ENCODE assay signal across 12 cellular contexts in the genomic region with DNA sequence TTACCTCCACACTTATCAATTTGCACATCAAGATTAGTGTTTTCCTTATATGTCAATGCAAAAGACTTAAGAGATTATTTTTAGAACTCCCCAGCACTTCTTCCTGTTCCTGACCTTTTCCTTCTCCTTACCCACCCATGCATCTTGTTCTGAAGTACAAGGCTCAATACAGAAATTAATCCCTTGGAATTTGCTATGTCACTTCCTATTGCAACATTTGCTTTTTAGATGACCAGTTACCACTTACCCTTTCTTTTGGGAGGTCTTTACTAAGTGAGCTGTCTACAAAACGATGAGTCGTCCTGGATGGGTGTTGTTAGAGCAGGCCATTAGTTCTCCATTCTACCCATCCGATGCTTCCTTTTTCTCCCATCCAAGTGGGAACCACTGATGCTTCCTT.
DNase-seq lines count a peak whose midpoint lies in the region; ATAC-seq, FAIRE-seq and TF ChIP-seq lines count a peak whose summit lies in the region.
"Had no signal": no experiment of that assay in that cellular context is flagged by ENCODE, and none has a peak within 500 bp of the region (broad histone marks: within the 10 kb centered on the region; RNA-seq: fewer than 3 reads in every experiment).

No MANE protein-coding gene starts in this region.

- H2AFZ ChIP-seq in astrocyte (ENCODE audit: low read depth, low read length), result no peak overlapping the region

- no peaks in the 10 kb centered on the region for H3K79me2 ChIP-seq in astrocyte (ENCODE audit: insufficient read depth, low read length)

- H3K4me1 ChIP-seq in astrocyte (ENCODE audit: insufficient read depth, low read length) (peaks cover 8% of the 10 kb centered on the region), lung (ENCODE audit: control insufficient read depth in 2 of 2, insufficient read depth in 2 of 2, low read length in 2 of 2) (no peaks in the 10 kb centered on the region)

- H3K4me3 ChIP-seq in BJ (ENCODE audit: low read depth, low read length), result no peak overlapping the region
- H3K4me3 ChIP-seq in astrocyte (ENCODE audit: insufficient read depth, low read depth, low read length), result no peak overlapping the region
- no peak overlapping the region for H3K4me3 ChIP-seq in lung

- H3K27ac ChIP-seq in astrocyte (ENCODE audit: low read depth, low read length) (no peak overlapping the region), lung (ENCODE audit: low read depth in 1 of 2, low read length in 1 of 2) (no peak overlapping the region)

- H3K27me3 Mint-ChIP-seq in astrocyte (ENCODE audit: low read depth, unreplicated experiment), result no peaks in the 10 kb centered on the region

- peak overlapping the region; percentile 36 for H3K4me2 ChIP-seq in astrocyte (ENCODE audit: low read length)

- DNase-seq in BJ (ENCODE audit: low read depth) (peak; percentile 74), LHCN-M2 (ENCODE audit: low read depth) (peak; percentile 93), astrocyte (ENCODE audit: low read depth) (peak; percentile 90), lung (ENCODE audit: low spot score) (no peak), NCI-H82 treated with DMSO at 0.1 percent for 48 hours (lab: John Stamatoyannopoulos, UW; ENCODE audit: unreplicated experiment) (no peak), activated gamma-delta T cell (lab: John Stamatoyannopoulos, UW) (no peak), NCI-H2227 (lab: John Stamatoyannopoulos, UW; ENCODE audit: unreplicated experiment) (no peak)
- DNase-seq: activated naive CD8-positive, alpha-beta T cell treated with anti-CD3 and anti-CD28 coated beads for 36 hours; Calu3; immature natural killer cell; stimulated activated naive CD4-positive, alpha-beta T cell had no signal

- H3K27me3 ChIP-seq in BJ (ENCODE audit: control insufficient read depth, insufficient read depth, low read length) (no peaks in the 10 kb centered on the region), astrocyte (ENCODE audit: insufficient read depth, low read length) (no peaks in the 10 kb centered on the region), lung (ENCODE audit: control insufficient read depth, insufficient read depth) (no peaks in the 10 kb centered on the region)

- peaks cover 26% of the 10 kb centered on the region for H3K4me1 Mint-ChIP-seq in astrocyte (ENCODE audit: low read depth, unreplicated experiment)
- H3K4me1 Mint-ChIP-seq: activated naive CD8-positive, alpha-beta T cell treated with anti-CD3 and anti-CD28 coated beads for 36 hours; immature natural killer cell had no signal

- H3K36me3 ChIP-seq in BJ (ENCODE audit: control insufficient read depth, insufficient read depth, low read length), result 0 out of 2 replicates have a peak, but pooled peaks cover 2% of the 10 kb centered on the region
- no peaks in the 10 kb centered on the region for H3K36me3 ChIP-seq in astrocyte (ENCODE audit: insufficient read depth, low read length)
- H3K36me3 ChIP-seq in lung (ENCODE audit: control insufficient read depth in 2 of 2, insufficient read depth in 2 of 2, low read length in 2 of 2), result no peaks in the 10 kb centered on the region

- FAIRE-seq in astrocyte (lab: Jason Lieb, UNC), result peak; percentile 86

- H3K36me3 Mint-ChIP-seq in astrocyte (ENCODE audit: low read depth, unreplicated experiment), result no peaks in the 10 kb centered on the region
- H3K36me3 Mint-ChIP-seq: activated naive CD8-positive, alpha-beta T cell treated with anti-CD3 and anti-CD28 coated beads for 36 hours; immature natural killer cell had no signal

- POLR2A ChIA-PET in BJ (lab: Charles Lee), result no interaction called here

- 37 to 46% methylated on average over 3 of the region's 3 CpGs for WGBS in lung, 2 donors

- H3K27ac Mint-ChIP-seq in astrocyte (ENCODE audit: unreplicated experiment), result peak overlapping the region; percentile 85
- H3K27ac Mint-ChIP-seq: activated naive CD8-positive, alpha-beta T cell treated with anti-CD3 and anti-CD28 coated beads for 36 hours; immature natural killer cell had no signal

- H3K9me3 Mint-ChIP-seq in astrocyte (ENCODE audit: unreplicated experiment), result no peaks in the 10 kb centered on the region
- H3K9me3 Mint-ChIP-seq: activated naive CD8-positive, alpha-beta T cell treated with anti-CD3 and anti-CD28 coated beads for 36 hours had no signal

- CTCF ChIA-PET in BJ (lab: Yijun Ruan, JAX), result no interaction called here

- TF ChIP-seq CTCF in BJ (IDR thresholded peaks at IDR 0.05; ENCODE audit: insufficient read depth, low read depth, low read length) (no peak), astrocyte (IDR thresholded peaks at IDR 0.05; ENCODE audit: insufficient read depth, low read depth, low read length) (no peak), lung (IDR thresholded peaks at IDR 0.05; ENCODE audit: control extremely low read depth, extremely low read depth) (no peak)

- H3K9me3 ChIP-seq in astrocyte (ENCODE audit: insufficient read depth, low read depth, low read length) (no peaks in the 10 kb centered on the region), lung (ENCODE audit: control insufficient read depth in 2 of 2, insufficient read depth in 1 of 2, low read length in 1 of 2) (no peaks in the 10 kb centered on the region)

- no peak overlapping the region for H3K4me3 Mint-ChIP-seq in astrocyte (ENCODE audit: unreplicated experiment)
- H3K4me3 Mint-ChIP-seq: activated naive CD8-positive, alpha-beta T cell treated with anti-CD3 and anti-CD28 coated beads for 36 hours; immature natural killer cell had no signal

- ATAC-seq in lung (ENCODE audit: insufficient read depth, low FRiP score), result peak; percentile 15
- ATAC-seq in GM19455 (IDR thresholded peaks at IDR 0.05; ENCODE audit: unreplicated experiment), result no peak

- no peaks in the 10 kb centered on the region for H4K20me1 ChIP-seq in astrocyte (ENCODE audit: insufficient read depth, low read length)

- H3K9ac ChIP-seq in astrocyte (ENCODE audit: low read length), result no peak overlapping the region

Comparison
In these comparisons a context has a peak if more than half of its experiments do, and no peak if none do; other contexts are left out.
1. DNase-seq: peak in BJ (single experiment), LHCN-M2 (single experiment) and astrocyte (single experiment); none in lung (single experiment), NCI-H82 treated with DMSO at 0.1 percent for 48 hours (single experiment), activated gamma-delta T cell (single experiment) and NCI-H2227 (single experiment).